In the genomic region with DNA sequence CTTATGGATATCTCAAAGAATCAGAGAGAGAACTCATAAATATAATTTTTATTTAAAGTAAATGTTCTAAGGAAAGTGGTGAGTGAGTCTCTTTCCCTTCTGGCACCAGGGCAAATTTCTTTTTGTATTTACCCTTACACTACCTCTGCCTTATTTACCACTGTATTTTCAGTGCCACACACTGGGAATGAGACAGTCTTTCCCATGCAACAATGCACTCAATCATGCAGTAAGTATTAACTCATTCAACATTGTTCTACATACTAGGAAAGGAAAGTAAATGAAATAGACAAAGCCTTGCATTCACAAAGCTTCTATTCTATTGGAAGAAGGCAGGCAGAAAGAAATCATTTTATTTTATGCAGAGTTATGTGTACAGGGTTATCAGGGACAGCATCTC, we compare ENCODE assay signal across 28 cellular contexts.
"Had no signal": no experiment of that assay in that cellular context is flagged by ENCODE, and none has a peak within 500 bp of the region (broad histone marks: within the 10 kb centered on the region; RNA-seq: fewer than 3 reads in every experiment).

No MANE protein-coding gene starts in this region.

- H3K27me3 Mint-ChIP-seq: activated CD4-positive, alpha-beta T cell treated with anti-CD3 and anti-CD28 coated beads, Interleukin-2, amount 10 ng/mL, durations not matched to agents 24 days and 14 days; activated CD8-positive, alpha-beta T cell treated with anti-CD3 and anti-CD28 coated beads for 36 hours; activated naive CD8-positive, alpha-beta T cell treated with anti-CD3 and anti-CD28 coated beads for 36 hours; activated T-helper 17 cell treated with anti-CD3 and anti-CD28 coated beads, Interleukin-2, amount 50 U/mL, for 72 hours had no signal

- H3K4me3 Mint-ChIP-seq: activated CD4-positive, alpha-beta T cell treated with anti-CD3 and anti-CD28 coated beads, Interleukin-2, amount 10 ng/mL, durations not matched to agents 24 days and 14 days; activated CD8-positive, alpha-beta T cell treated with anti-CD3 and anti-CD28 coated beads for 36 hours; activated naive CD8-positive, alpha-beta T cell treated with anti-CD3 and anti-CD28 coated beads for 36 hours; activated T-cell treated with anti-CD3 and anti-CD28 coated beads, Interleukin-2, amount 50 U/mL, for 72 hours; activated T-helper 17 cell treated with anti-CD3 and anti-CD28 coated beads, Interleukin-2, amount 50 U/mL, for 72 hours; T-helper 1 cell treated with Interleukin-12 subunit alpha and Interleukin-12 subunit beta and Interleukin-4 antibody, amounts not matched to agents 30 μg/mL and 1 μg/mL, for 36 hours; T-helper 2 cell treated with Interferon-gamma antibody and Interleukin-4, amounts not matched to agents 5 μg/mL and 100 μg/mL, for 36 hours had no signal

- H3K4me1 Mint-ChIP-seq: activated CD4-positive, alpha-beta T cell treated with anti-CD3 and anti-CD28 coated beads, Interleukin-2, amount 10 ng/mL, durations not matched to agents 24 days and 14 days; activated naive CD8-positive, alpha-beta T cell treated with anti-CD3 and anti-CD28 coated beads for 36 hours; activated T-helper 17 cell treated with anti-CD3 and anti-CD28 coated beads, Interleukin-2, amount 50 U/mL, for 72 hours had no signal

- FAIRE-seq: TTC549 had no signal

- H3K27ac Mint-ChIP-seq: activated CD4-positive, alpha-beta T cell treated with anti-CD3 and anti-CD28 coated beads, Interleukin-2, amount 10 ng/mL, durations not matched to agents 24 days and 14 days; activated CD8-positive, alpha-beta T cell treated with anti-CD3 and anti-CD28 coated beads for 36 hours; activated naive CD8-positive, alpha-beta T cell treated with anti-CD3 and anti-CD28 coated beads for 36 hours; activated T-cell treated with anti-CD3 and anti-CD28 coated beads, Interleukin-2, amount 50 U/mL, for 72 hours; activated T-helper 17 cell treated with anti-CD3 and anti-CD28 coated beads, Interleukin-2, amount 50 U/mL, for 72 hours; T-helper 1 cell treated with Interleukin-12 subunit alpha and Interleukin-12 subunit beta and Interleukin-4 antibody, amounts not matched to agents 30 μg/mL and 1 μg/mL, for 36 hours; T-helper 2 cell treated with Interferon-gamma antibody and Interleukin-4, amounts not matched to agents 5 μg/mL and 100 μg/mL, for 36 hours had no signal

- DNase-seq: activated CD4-positive, alpha-beta T cell treated with anti-CD3 and anti-CD28 coated beads, Interleukin-2, amount 10 ng/mL, durations not matched to agents 24 days and 14 days; activated CD4-positive, alpha-beta T cell treated with anti-CD3 and anti-CD28 coated beads, Interleukin-2, amount 50 U/mL, for 4 hours; activated CD8-positive, alpha-beta T cell treated with anti-CD3 and anti-CD28 coated beads for 36 hours; activated effector memory CD4-positive, alpha-beta T cell treated with anti-CD3 and anti-CD28 coated beads, Interleukin-2, amount 50 U/mL, for 16 hours; activated naive CD4-positive, alpha-beta T cell; activated naive CD4-positive, alpha-beta T cell treated with anti-CD3 and anti-CD28 coated beads, Interleukin-2, amount 50 U/mL, for 16 hours; activated naive CD8-positive, alpha-beta T cell treated with anti-CD3 and anti-CD28 coated beads for 36 hours; activated T-cell treated with anti-CD3 and anti-CD28 coated beads, Interleukin-2, amount 50 U/mL, for 1 hour; activated T-cell treated with anti-CD3 and anti-CD28 coated beads, Interleukin-2, amount 50 U/mL, for 72 hours; amniotic stem cell; aorta; MM.1S; MV-4-11; NCI-H1092; NCI-H146; NCI-H187; NCI-H2029 treated with DMSO at 0.1 percent for 48 hours; NCI-H2107; NCI-H2171 treated with DMSO at 0.1 percent for 48 hours; NCI-H226; NCI-H524 treated with DMSO at 0.1 percent for 48 hours; SHP77; SJCRH30; SK-N-SH had no signal
